13 cellular contexts compared by ENCODE assay signal in genomic region chr4:174198396-174199179, GRCh38.
A peak's percentile ranks its signal among the peaks of the same experiment; 100 is the strongest.
DNase-seq lines count a peak whose midpoint lies in the region; ATAC-seq, FAIRE-seq and TF ChIP-seq lines count a peak whose summit lies in the region.
"Had no signal": no experiment of that assay in that cellular context is flagged by ENCODE, and none has a peak within 500 bp of the region (broad histone marks: within the 10 kb centered on the region; RNA-seq: fewer than 3 reads in every experiment).

No MANE protein-coding gene starts in this region.

- H2AFZ ChIP-seq in astrocyte (ENCODE audit: low read depth, low read length) (no peak overlapping the region), trophoblast cell (ENCODE audit: insufficient read depth, low read length, poor library complexity) (no peak overlapping the region)

- H3K4me3 ChIP-seq in AG09309 (ENCODE audit: control insufficient read depth, low read depth, low read length) (no peak overlapping the region), astrocyte (ENCODE audit: insufficient read depth, low read depth, low read length) (no peak overlapping the region), trophoblast cell (ENCODE audit: low read depth, low read length) (no peak overlapping the region)

- H3K23ac ChIP-seq in trophoblast cell (ENCODE audit: low read length), result no peak overlapping the region

- H3K36me3 ChIP-seq in astrocyte (ENCODE audit: insufficient read depth, low read length), result no peaks in the 10 kb centered on the region
- no peaks in the 10 kb centered on the region for H3K36me3 ChIP-seq in trophoblast cell (ENCODE audit: control insufficient read depth in 1 of 2, insufficient read depth in 2 of 2, low read length in 2 of 2)

- H3K27ac Mint-ChIP-seq in astrocyte (ENCODE audit: unreplicated experiment), result no peak overlapping the region
- H3K27ac Mint-ChIP-seq: CD4-positive, CD25-positive, alpha-beta regulatory T cell; nephron progenitor cell; stimulated activated effector memory CD8-positive, alpha-beta T cell treated with anti-CD3 and anti-CD28 coated beads, Interleukin-12 subunit alpha, Interleukin-12 subunit beta, amount 100 ng/mL, for 72 hours had no signal

- no peaks in the 10 kb centered on the region for H3K9me3 Mint-ChIP-seq in astrocyte (ENCODE audit: unreplicated experiment)
- H3K9me3 Mint-ChIP-seq: nephron progenitor cell; stimulated activated effector memory CD8-positive, alpha-beta T cell treated with anti-CD3 and anti-CD28 coated beads, Interleukin-12 subunit alpha, Interleukin-12 subunit beta, amount 100 ng/mL, for 72 hours had no signal

- H2AK5ac ChIP-seq in trophoblast cell (ENCODE audit: low read length), result no peak overlapping the region

- H3K79me1 ChIP-seq in trophoblast cell (ENCODE audit: low read length), result no peaks in the 10 kb centered on the region

- H2BK5ac ChIP-seq in trophoblast cell (ENCODE audit: low read depth, low read length, poor library complexity), result no peak overlapping the region

- no peak overlapping the region for H3K4ac ChIP-seq in trophoblast cell (ENCODE audit: low read depth, low read length)

- H3K27me3 ChIP-seq in astrocyte (ENCODE audit: insufficient read depth, low read length) (peaks cover 3% of the 10 kb centered on the region), trophoblast cell (ENCODE audit: insufficient read depth, low read length) (no peaks in the 10 kb centered on the region)

- ATAC-seq in GM21529 (IDR thresholded peaks at IDR 0.05; ENCODE audit: unreplicated experiment), result no peak
- ATAC-seq: stimulated activated effector memory CD8-positive, alpha-beta T cell treated with anti-CD3 and anti-CD28 coated beads, Interleukin-12 subunit alpha, Interleukin-12 subunit beta, amount 100 ng/mL, for 72 hours had no signal

- H3K79me2 ChIP-seq in astrocyte (ENCODE audit: insufficient read depth, low read length) (no peaks in the 10 kb centered on the region), trophoblast cell (ENCODE audit: control insufficient read depth, insufficient read depth, low read length, poor library complexity) (no peaks in the 10 kb centered on the region)

- H4K20me1 ChIP-seq in astrocyte (ENCODE audit: insufficient read depth, low read length), result no peaks in the 10 kb centered on the region

- no peak overlapping the region for H3K18ac ChIP-seq in trophoblast cell (ENCODE audit: low read length)

- H3K14ac ChIP-seq in trophoblast cell (ENCODE audit: low read length), result no peak overlapping the region

- TF ChIP-seq CTCF in AG09309 (IDR thresholded peaks at IDR 0.05; ENCODE audit: control insufficient read depth, insufficient read depth, low read depth, low read length, missing control alignments), result no peak
- TF ChIP-seq CTCF in astrocyte (IDR thresholded peaks at IDR 0.05; ENCODE audit: insufficient read depth, low read depth, low read length), result no peak

- no peak overlapping the region for H4K91ac ChIP-seq in trophoblast cell (ENCODE audit: low read depth, low read length)

- H2BK120ac ChIP-seq in trophoblast cell (ENCODE audit: insufficient read depth, low read length, poor library complexity), result no peak overlapping the region

- H3K9ac ChIP-seq in astrocyte (ENCODE audit: low read length) (no peak overlapping the region), trophoblast cell (ENCODE audit: low read length) (no peak overlapping the region)

- FAIRE-seq in astrocyte (lab: Jason Lieb, UNC), result peak; percentile 78

- H3K4me1 Mint-ChIP-seq in astrocyte (ENCODE audit: low read depth, unreplicated experiment), result no peaks in the 10 kb centered on the region
- H3K4me1 Mint-ChIP-seq: CD4-positive, CD25-positive, alpha-beta regulatory T cell; nephron progenitor cell; stimulated activated effector memory CD8-positive, alpha-beta T cell treated with anti-CD3 and anti-CD28 coated beads, Interleukin-12 subunit alpha, Interleukin-12 subunit beta, amount 100 ng/mL, for 72 hours had no signal

- H3K4me1 ChIP-seq in astrocyte (ENCODE audit: insufficient read depth, low read length), result no peaks in the 10 kb centered on the region
- no peaks in the 10 kb centered on the region for H3K4me1 ChIP-seq in trophoblast cell (ENCODE audit: control insufficient read depth in 1 of 2, insufficient read depth in 2 of 2, low read length in 2 of 2)

- no CpG with 5 or more reads among the region's 5 CpGs for WGBS in trophoblast cell (ENCODE audit: extremely low coverage, insufficient coverage, insufficient read length)

- DNase-seq in AG09309 (ENCODE audit: low read depth) (peak; percentile 34), LHCN-M2 (ENCODE audit: low read depth) (peak; percentile 95), astrocyte (ENCODE audit: low read depth) (peak; percentile 68), iris pigment epithelial cell (ENCODE audit: low read depth) (peak; percentile 88), cerebellar nuclear complex (lab: John Stamatoyannopoulos, UW) (no peak), NOMO-1 treated with DMSO at 0.1 percent for 48 hours (lab: John Stamatoyannopoulos, UW; ENCODE audit: unreplicated experiment) (no peak), trophoblast cell (no peak)
- DNase-seq: activated CD4-positive, CD25-positive, alpha-beta regulatory T cell treated with anti-CD3 and anti-CD28 coated beads, Interleukin-2, amount 50 U/mL, for 72 hours; CD4-positive, CD25-positive, alpha-beta regulatory T cell; NCI-H1092 treated with DMSO at 0.1 percent for 48 hours; nephron progenitor cell had no signal

- H3K4me2 ChIP-seq in astrocyte (ENCODE audit: low read length) (peak overlapping the region; percentile 62), trophoblast cell (ENCODE audit: low read length) (no peak overlapping the region)

- H3K27ac ChIP-seq in astrocyte (ENCODE audit: low read depth, low read length), result no peak overlapping the region
- no peak overlapping the region for H3K27ac ChIP-seq in trophoblast cell (ENCODE audit: low read depth, low read length)

- peaks cover 5% of the 10 kb centered on the region for H3K27me3 Mint-ChIP-seq in astrocyte (ENCODE audit: low read depth, unreplicated experiment)

- H4K12ac ChIP-seq in trophoblast cell (ENCODE audit: low read depth, low read length), result no peak overlapping the region

- H3K4me3 Mint-ChIP-seq in astrocyte (ENCODE audit: unreplicated experiment), result no peak overlapping the region
- H3K4me3 Mint-ChIP-seq: CD4-positive, CD25-positive, alpha-beta regulatory T cell; nephron progenitor cell; stimulated activated effector memory CD8-positive, alpha-beta T cell treated with anti-CD3 and anti-CD28 coated beads, Interleukin-12 subunit alpha, Interleukin-12 subunit beta, amount 100 ng/mL, for 72 hours had no signal

- H3K9me3 ChIP-seq in astrocyte (ENCODE audit: insufficient read depth, low read depth, low read length) (no peaks in the 10 kb centered on the region), trophoblast cell (ENCODE audit: insufficient read depth, low read depth, low read length) (no peaks in the 10 kb centered on the region)

- H3K36me3 Mint-ChIP-seq in astrocyte (ENCODE audit: low read depth, unreplicated experiment), result no peaks in the 10 kb centered on the region
- H3K36me3 Mint-ChIP-seq: CD4-positive, CD25-positive, alpha-beta regulatory T cell; stimulated activated effector memory CD8-positive, alpha-beta T cell treated with anti-CD3 and anti-CD28 coated beads, Interleukin-12 subunit alpha, Interleukin-12 subunit beta, amount 100 ng/mL, for 72 hours had no signal

- H4K8ac ChIP-seq in trophoblast cell (ENCODE audit: low read depth, low read length), result no peak overlapping the region

- no peak overlapping the region for H2BK12ac ChIP-seq in trophoblast cell (ENCODE audit: low read length)

Comparison
In these comparisons a context has a peak if more than half of its experiments do, and no peak if none do; other contexts are left out.
1. DNase-seq: peak in AG09309 (single experiment), LHCN-M2 (single experiment), astrocyte (single experiment) and iris pigment epithelial cell (single experiment); none in cerebellar nuclear complex (0 of 2), NOMO-1 treated with DMSO at 0.1 percent for 48 hours (single experiment) and trophoblast cell (0 of 2).